In the genomic region with DNA sequence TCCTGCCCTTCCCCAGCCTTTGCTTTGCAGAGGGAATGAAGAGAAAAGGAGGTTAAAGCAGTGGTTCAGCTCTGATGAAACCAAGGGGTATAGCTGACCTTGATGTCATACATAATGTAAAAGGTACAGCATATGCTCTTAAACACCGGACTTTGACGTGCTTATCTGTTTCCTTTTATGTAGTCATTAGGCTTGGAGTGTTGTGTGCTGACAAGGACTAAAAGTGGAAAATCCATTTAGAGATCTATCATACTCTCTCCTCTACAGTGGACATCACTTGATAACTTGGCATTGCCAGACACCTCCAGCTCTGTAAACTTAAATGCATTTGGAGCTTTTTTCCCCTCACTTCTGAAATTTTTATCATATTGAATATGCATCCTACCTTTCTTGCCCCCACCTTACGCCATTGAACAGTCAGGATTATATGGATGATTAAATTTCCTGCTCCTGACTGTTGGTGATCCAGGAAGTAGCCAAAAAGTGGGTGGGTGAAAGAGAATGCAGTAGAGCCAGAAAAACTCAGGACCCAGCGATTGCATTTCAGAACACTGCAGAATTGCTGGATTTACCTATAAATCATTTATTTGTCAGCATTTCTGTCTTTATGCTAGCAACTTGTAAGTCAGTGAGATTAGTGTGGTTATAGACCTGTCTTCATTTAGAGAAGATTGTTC, we compare ENCODE assay signal across 16 cellular contexts. TPM values are rescaled to one million over a fixed set of nuclear protein-coding genes. Genes with fewer than 3 reads are reported as not detected.
DNase-seq lines count a peak whose midpoint lies in the region; ATAC-seq, FAIRE-seq and TF ChIP-seq lines count a peak whose summit lies in the region.
"Had no signal": no experiment of that assay in that cellular context is flagged by ENCODE, and none has a peak within 500 bp of the region (broad histone marks: within the 10 kb centered on the region; RNA-seq: fewer than 3 reads in every experiment).

No MANE protein-coding gene starts in this region.

- WGBS in GM12878 (ENCODE audit: insufficient coverage, insufficient replicate concordance, low lambda C conversion rate, missing lambda C conversion rate), result 10% methylated on average over 4 of the region's 4 CpGs

- H3K27ac Mint-ChIP-seq in Calu3 (ENCODE audit: unreplicated experiment) (peak overlapping the region; percentile 29), naive B cell (peak overlapping the region; percentile 14 to 96 (median 94))

- H3K27me3 Mint-ChIP-seq in Calu3 (ENCODE audit: unreplicated experiment) (no peaks in the 10 kb centered on the region), naive B cell (no peaks in the 10 kb centered on the region)

- RAD21 ChIA-PET in GM12878 (lab: Charles Lee; ENCODE audit: unreplicated experiment), result interaction anchor here (0.7 to 17.9 kb wide), 9 partner anchors 8 to 372 kb away, joined by 3 to 501 read pairs (median 7); no protein-coding TSS in a partner anchor

- DNase-seq in Calu3 (no peak), Karpas-422 (no peak), GM12878 (ENCODE audit: low read depth, low spot score) (no peak), naive B cell (no peak), brain microvascular endothelial cell (no peak), amniotic stem cell (lab: John Stamatoyannopoulos, UW) (no peak), EL (no peak)
- DNase-seq in stimulated activated naive CD4-positive, alpha-beta T cell treated with Interleukin-2 at 50 U/mL for 16 hours (lab: John Stamatoyannopoulos, UW), result no peak
- DNase-seq: activated gamma-delta T cell treated with Interleukin-2 at 50 U/mL for 16 hours, colonic mucosa, left lung, NCI-H446, ovary, Right ventricle myocardium superior had no signal

- H3K27ac ChIP-seq in Karpas-422 (ENCODE audit: low read length), result no peak overlapping the region
- peak overlapping the region; percentile 3; the same call in 1 of the 2 replicates for H3K27ac ChIP-seq in GM12878 (ENCODE audit: control insufficient read depth, insufficient read depth)
- H3K27ac ChIP-seq in brain microvascular endothelial cell, result no peak overlapping the region
- H3K27ac ChIP-seq: BLaER1 treated with 17β-estradiol and CSF1 and Interleukin-3, amounts not matched to agents 10 nM and 100 nM; colonic mucosa; ovary had no signal

- in situ Hi-C loops in GM12878 (cut with MboI), result no loop called here
- in situ Hi-C loops in brain microvascular endothelial cell (cut with HindIII; ENCODE audit: low pct_ligation_motif_present, low sequenced_read_pairs), result no loop called here

- H3K4me3 Mint-ChIP-seq in Calu3 (ENCODE audit: low read depth, unreplicated experiment) (no peak overlapping the region), naive B cell (peak overlapping the region; percentile 43 to 100 (median 93))

- H3K36me3 ChIP-seq in Karpas-422 (ENCODE audit: insufficient read depth, low read length), result 0 out of 2 replicates have a peak, but pooled peaks cover 6% of the 10 kb centered on the region
- H3K36me3 ChIP-seq in GM12878 (ENCODE audit: control insufficient read depth in 2 of 2, insufficient read depth in 2 of 2, low read length in 1 of 2), result peaks cover 5 to 21% of the 10 kb centered on the region in 2 experiments; a peak in 3 of 4 replicates
- H3K36me3 ChIP-seq in brain microvascular endothelial cell (replicated peaks), result no peaks in the 10 kb centered on the region
- H3K36me3 ChIP-seq: colonic mucosa, left lung, ovary had no signal

- TF ChIP-seq EP300 in GM12878 (IDR thresholded peaks at IDR 0.05; ENCODE audit: borderline replicate concordance in 1 of 2, control insufficient read depth in 1 of 2, low read depth in 2 of 2, low read length in 2 of 2), result no peak

- H3K4me2 ChIP-seq in Karpas-422 (ENCODE audit: low read depth, low read length, poor library complexity, severe bottlenecking), result peak overlapping the region; percentile 94
- peak overlapping the region; percentile 95 for H3K4me2 ChIP-seq in GM12878 (ENCODE audit: control insufficient read depth, insufficient read depth)

- H3K4me3 ChIP-seq in Karpas-422 (ENCODE audit: low read length) (no peak overlapping the region), GM12878 (peak overlapping the region; percentile 96), brain microvascular endothelial cell (ENCODE audit: low read depth, low read length) (no peak overlapping the region)
- H3K4me3 ChIP-seq: colonic mucosa, left lung, ovary had no signal

- SMC1A ChIA-PET in GM12878 (lab: Charles Lee; ENCODE audit: uncharacterized antibody, unreplicated experiment), result interaction anchor here (0.7 to 34.8 kb wide), 20 partner anchors 3 to 373 kb away, joined by 3 to 1117 read pairs (median 5); partner anchors contain the start of gene TNFAIP8

- no peak for TF ChIP-seq RAD21 in GM12878 (IDR thresholded peaks at IDR 0.05; ENCODE audit: insufficient read depth, low read depth, low read length)

- H3K9me3 Mint-ChIP-seq in Calu3 (ENCODE audit: low read depth, unreplicated experiment) (no peaks in the 10 kb centered on the region), naive B cell (no peaks in the 10 kb centered on the region)

- CTCF ChIA-PET in Calu3 (lab: Charles Lee), result interaction anchor here (0.6 to 1.4 kb wide), 3 partner anchors 30 to 177 kb away, joined by 3 to 4 read pairs (median 3); no protein-coding TSS in a partner anchor
- CTCF ChIA-PET in GM12878 (lab: Yijun Ruan, JAX), result interaction anchor here (0.9 to 12.8 kb wide), 9 partner anchors 21 to 193 kb away, joined by 3 to 187 read pairs (median 4); no protein-coding TSS in a partner anchor

- H4K20me1 ChIP-seq in Karpas-422 (ENCODE audit: insufficient read depth, low read depth, low read length) (peaks cover 56% of the 10 kb centered on the region), GM12878 (ENCODE audit: control insufficient read depth, insufficient read depth) (peaks cover 17% of the 10 kb centered on the region)

- no peak overlapping the region for H2AFZ ChIP-seq in Karpas-422 (ENCODE audit: low read length)
- H2AFZ ChIP-seq in GM12878 (ENCODE audit: control insufficient read depth, low read depth, low read length), result no peak overlapping the region

- H3K79me2 ChIP-seq in Karpas-422 (ENCODE audit: low read length), result peaks cover 47% of the 10 kb centered on the region
- peaks cover 98% of the 10 kb centered on the region for H3K79me2 ChIP-seq in GM12878 (ENCODE audit: control insufficient read depth, insufficient read depth, low read length)

- H3K4me1 ChIP-seq in Karpas-422 (ENCODE audit: low read length), result peaks cover 62% of the 10 kb centered on the region
- H3K4me1 ChIP-seq in GM12878 (ENCODE audit: control insufficient read depth, insufficient read depth, low read length), result peaks cover 50% of the 10 kb centered on the region
- H3K4me1 ChIP-seq: colonic mucosa had no signal

- peaks cover 66% of the 10 kb centered on the region for H3K4me1 Mint-ChIP-seq in Calu3 (ENCODE audit: low read depth, unreplicated experiment)
- peaks cover 74 to 81% (median 80%) of the 10 kb centered on the region in 3 donors for H3K4me1 Mint-ChIP-seq in naive B cell

- FAIRE-seq in GM12878 (lab: Jason Lieb, UNC), result no peak
- FAIRE-seq: G401.6 had no signal

- H3K9me3 ChIP-seq in Karpas-422 (ENCODE audit: low read length) (no peaks in the 10 kb centered on the region), GM12878 (replicated peaks; ENCODE audit: control insufficient read depth, insufficient read depth, low read length) (no peaks in the 10 kb centered on the region)
- H3K9me3 ChIP-seq: colonic mucosa, left lung, ovary had no signal

- peaks cover 11% of the 10 kb centered on the region for H3K36me3 Mint-ChIP-seq in Calu3 (ENCODE audit: insufficient read depth, unreplicated experiment)
- peaks cover 13 to 18% of the 10 kb centered on the region in 2 donors for H3K36me3 Mint-ChIP-seq in naive B cell

- no peak for TF ChIP-seq POLR2A in GM12878 (IDR thresholded peaks at IDR 0.05; ENCODE audit: low read depth, low read length)

- H3K9me2 ChIP-seq in Karpas-422 (replicated peaks; ENCODE audit: insufficient read depth, low read length), result no peaks in the 10 kb centered on the region

- H3K27me3 ChIP-seq in Karpas-422 (ENCODE audit: low read length) (no peaks in the 10 kb centered on the region), GM12878 (replicated peaks in 1 of 2; ENCODE audit: control insufficient read depth in 2 of 2, insufficient read depth in 2 of 2, low read length in 1 of 2) (no peaks in the 10 kb centered on the region), brain microvascular endothelial cell (replicated peaks) (no peaks in the 10 kb centered on the region)
- H3K27me3 ChIP-seq: colonic mucosa, left lung, ovary had no signal

- BruUV-seq in Calu3 (replicated peaks; lab: Mats Ljungman, UMichigan) (no TSS peak), GM12878 (replicated peaks; lab: Mats Ljungman, UMichigan) (no TSS peak)

- TF ChIP-seq CTCF in Calu3 (IDR thresholded peaks at IDR 0.05; ENCODE audit: unreplicated experiment) (no peak), GM12878 (IDR thresholded peaks at IDR 0.05 in 2 of 3, conservative IDR thresholded peaks at IDR 0.05 in 1 of 3; ENCODE audit: control insufficient read depth in 2 of 3, extremely low read depth in 1 of 3, insufficient read depth in 1 of 3, low read depth in 3 of 3, low read length in 3 of 3) (no peak), brain microvascular endothelial cell (IDR thresholded peaks at IDR 0.05; ENCODE audit: low read depth, low read length, missing control alignments) (no peak)

- H3K9ac ChIP-seq in Karpas-422 (ENCODE audit: low read length) (no peak overlapping the region), GM12878 (ENCODE audit: control insufficient read depth, insufficient read depth, low read length) (peak overlapping the region; percentile 23; the same call in 1 of the 2 replicates)

- POLR2A ChIA-PET in GM12878 (lab: Charles Lee), result interaction anchor here (0.5 to 20.5 kb wide), 11 partner anchors 8 to 331 kb away, joined by 4 to 657 read pairs (median 6); no protein-coding TSS in a partner anchor

- intact Hi-C loops in Calu3 (cut with micrococcal nuclease; ENCODE audit: unreplicated experiment), result loop anchor here (2.0 kb wide), 1 partner anchor 37 kb away; no protein-coding TSS in a partner anchor
- intact Hi-C loops in GM12878 (cut with micrococcal nuclease; ENCODE audit: unreplicated experiment), result loop anchor here (5.0 to 10.0 kb wide), 3 partner anchors 37 to 635 kb away; partner anchors contain the start of gene DMXL1

- ATAC-seq in GM12878 (no peak), naive B cell (ENCODE audit: low read depth in 2 of 2) (no peak)

RNA-seq across cellular contexts. Expression of gene TNFAIP8, which starts 4.1 kb away (rescaled TPM):
- total RNA-seq in Calu3 (2022), result 24.2 and 30.6 TPM in 2 replicates
- total RNA-seq in Karpas-422 (2014; rRNA removed; shearing (Covaris generic); ENCODE audit: low replicate concordance), result 34.5 and 58.7 TPM in 2 replicates
- total RNA-seq in GM12878 (2013; cell fraction: nucleolus; rRNA removed), result 75.1 and 80.9 TPM in 2 replicates
- 140 and 157 TPM in 2 replicates for total RNA-seq in GM12878 (2014; rRNA removed)
- 178 and 183 TPM in 2 replicates for total RNA-seq in GM12878 (2014; rRNA removed; fragmentation: Illumina TruSeq; extraction: Trizol)
- 116 and 124 TPM in 2 replicates for total RNA-seq in GM12878 (2021)
- polyA plus RNA-seq in GM12878 (2011; ENCODE audit: low read depth), result 51.5 TPM
- 169 and 264 TPM in 2 replicates for polyA plus RNA-seq in GM12878 (2011; rRNA removed)
- polyA plus RNA-seq in GM12878 (2011; cell fraction: cytosol; rRNA removed), result 66.2 and 70.2 TPM in 2 replicates
- 51.6 and 57.2 TPM in 2 replicates for polyA plus RNA-seq in GM12878 (2011; cell fraction: nucleus; rRNA removed)
- polyA plus RNA-seq in GM12878 (2012), result 82.6 and 119 TPM in 2 replicates
- 180 and 219 TPM in 2 replicates for polyA plus RNA-seq in GM12878 (2014; fragmentation: Illumina TruSeq; extraction: Trizol)
- 100 to 1,000 TPM; 217 to 324 TPM for polyA plus RNA-seq in GM12878 (2014; fragmentation: Nextera tagmentation; extraction: Ambion mirVana)
- 108 and 144 TPM in 2 replicates for polyA plus RNA-seq in GM12878 (2014; rRNA removed)
- 100 to 1,000 TPM; 177 to 181 TPM for polyA plus RNA-seq in GM12878 (2016; fragmentation: Nextera tagmentation; extraction: Ambion mirVana)
- polyA minus RNA-seq in GM12878 (2011; rRNA and poly(A)+ RNA removed), result 69.6 and 132 TPM in 2 replicates
- 56.4 and 60.0 TPM in 2 replicates for polyA minus RNA-seq in GM12878 (2011; cell fraction: cytosol; rRNA and poly(A)+ RNA removed)
- polyA minus RNA-seq in GM12878 (2011; cell fraction: nucleus; rRNA and poly(A)+ RNA removed), result 30.6 and 45.0 TPM in 2 replicates
- 100 to 1,000 TPM; 224 to 432 (median 315) TPM for polyA plus RNA-seq in naive B cell (ENCODE audit: low read depth in 6 of 6)
